In genomic region chr20:36463212-36464061, GRCh38 we compare ENCODE assay signal across 8 cellular contexts.
A peak's percentile ranks its signal among the peaks of the same experiment; 100 is the strongest.
DNase-seq lines count a peak whose midpoint lies in the region; ATAC-seq and TF ChIP-seq lines count a peak whose summit lies in the region.

No MANE protein-coding gene starts in this region.

- ATAC-seq in activated naive CD8-positive, alpha-beta T cell treated with anti-CD3 and anti-CD28 coated beads, Interleukin-2, amount 50 U/mL, for 24 hours = no peak
- no peak for ATAC-seq in GM19455 (IDR thresholded peaks at IDR 0.05; ENCODE audit: unreplicated experiment)

- no peak for TF ChIP-seq POLR2A in suprapubic skin (IDR thresholded peaks at IDR 0.05)

- H3K4me1 ChIP-seq in suprapubic skin = peaks cover 73% of the 10 kb centered on the region

- H3K36me3 Mint-ChIP-seq in T-helper 1 cell treated with Interleukin-12 subunit alpha and Interleukin-12 subunit beta and Interleukin-4 antibody, amounts not matched to agents 30 μg/mL and 1 μg/mL, for 36 hours (ENCODE audit: low read depth) = no peaks in the 10 kb centered on the region
- H3K36me3 Mint-ChIP-seq in activated naive CD8-positive, alpha-beta T cell treated with anti-CD3 and anti-CD28 coated beads, Interleukin-2, amount 50 U/mL, for 24 hours (ENCODE audit: low read depth) = no peaks in the 10 kb centered on the region

- H3K9me3 Mint-ChIP-seq in T-helper 1 cell treated with Interleukin-12 subunit alpha and Interleukin-12 subunit beta and Interleukin-4 antibody, amounts not matched to agents 30 μg/mL and 1 μg/mL, for 36 hours = no peaks in the 10 kb centered on the region
- H3K9me3 Mint-ChIP-seq in activated naive CD8-positive, alpha-beta T cell treated with anti-CD3 and anti-CD28 coated beads, Interleukin-2, amount 50 U/mL, for 24 hours = no peaks in the 10 kb centered on the region

- H3K4me3 Mint-ChIP-seq in T-helper 1 cell treated with Interleukin-12 subunit alpha and Interleukin-12 subunit beta and Interleukin-4 antibody, amounts not matched to agents 30 μg/mL and 1 μg/mL, for 36 hours = peak overlapping the region; percentile 92
- H3K4me3 Mint-ChIP-seq in activated naive CD8-positive, alpha-beta T cell treated with anti-CD3 and anti-CD28 coated beads, Interleukin-2, amount 50 U/mL, for 24 hours = peak overlapping the region; percentile 82

- H3K27ac ChIP-seq in suprapubic skin = peak overlapping the region; percentile 97

- H3K27me3 ChIP-seq in kidney epithelial cell (ENCODE audit: control insufficient read depth, insufficient read depth, low read length) (no peaks in the 10 kb centered on the region), suprapubic skin (no peaks in the 10 kb centered on the region)

- 26% methylated on average over 9 of the region's 10 CpGs for WGBS in suprapubic skin

- peak overlapping the region; percentile 93 for H3K27ac Mint-ChIP-seq in T-helper 1 cell treated with Interleukin-12 subunit alpha and Interleukin-12 subunit beta and Interleukin-4 antibody, amounts not matched to agents 30 μg/mL and 1 μg/mL, for 36 hours
- H3K27ac Mint-ChIP-seq in activated naive CD8-positive, alpha-beta T cell treated with anti-CD3 and anti-CD28 coated beads, Interleukin-2, amount 50 U/mL, for 24 hours = no peak overlapping the region

- no peak for DNase-seq in T-helper 1 cell
- DNase-seq in activated naive CD8-positive, alpha-beta T cell treated with anti-CD3 and anti-CD28 coated beads, Interleukin-2, amount 50 U/mL, for 24 hours = no peak
- DNase-seq in kidney epithelial cell (ENCODE audit: low read depth) = no peak
- DNase-seq in suprapubic skin (ENCODE audit: low spot score in 2 of 2) = no peak
- DNase-seq in NCI-H2107 (lab: John Stamatoyannopoulos, UW) = no peak
- DNase-seq in UCSD-AML1 (lab: John Stamatoyannopoulos, UW; ENCODE audit: unreplicated experiment) = no peak

- no peaks in the 10 kb centered on the region for H3K27me3 Mint-ChIP-seq in T-helper 1 cell treated with Interleukin-12 subunit alpha and Interleukin-12 subunit beta and Interleukin-4 antibody, amounts not matched to agents 30 μg/mL and 1 μg/mL, for 36 hours (ENCODE audit: low read depth)
- H3K27me3 Mint-ChIP-seq in activated naive CD8-positive, alpha-beta T cell treated with anti-CD3 and anti-CD28 coated beads, Interleukin-2, amount 50 U/mL, for 24 hours = no peaks in the 10 kb centered on the region

- no peaks in the 10 kb centered on the region for H3K9me3 ChIP-seq in suprapubic skin

- TF ChIP-seq CTCF in kidney epithelial cell (IDR thresholded peaks at IDR 0.05; ENCODE audit: insufficient read depth, low read length, poor library complexity, severe bottlenecking) = no peak
- no peak for TF ChIP-seq CTCF in suprapubic skin (IDR thresholded peaks at IDR 0.05)

- peak overlapping the region; percentile 94 for H3K4me3 ChIP-seq in kidney epithelial cell (ENCODE audit: low read depth, low read length)
- peak overlapping the region; percentile 87 for H3K4me3 ChIP-seq in suprapubic skin

- TF ChIP-seq EP300 in suprapubic skin (IDR thresholded peaks at IDR 0.05) = no peak

- H3K4me1 Mint-ChIP-seq in T-helper 1 cell treated with Interleukin-12 subunit alpha and Interleukin-12 subunit beta and Interleukin-4 antibody, amounts not matched to agents 30 μg/mL and 1 μg/mL, for 36 hours (ENCODE audit: low read depth) = peaks cover 56% of the 10 kb centered on the region
- peaks cover 74% of the 10 kb centered on the region for H3K4me1 Mint-ChIP-seq in activated naive CD8-positive, alpha-beta T cell treated with anti-CD3 and anti-CD28 coated beads, Interleukin-2, amount 50 U/mL, for 24 hours

- no peaks in the 10 kb centered on the region for H3K36me3 ChIP-seq in kidney epithelial cell (ENCODE audit: control insufficient read depth, insufficient read depth, low read length)
- H3K36me3 ChIP-seq in suprapubic skin = no peaks in the 10 kb centered on the region
